ENCODE assay signal across 9 cellular contexts in genomic region chr4:139295317-139296299, GRCh38. TPM values are rescaled to one million over a fixed set of nuclear protein-coding genes. Genes with fewer than 3 reads are reported as not detected.
DNase-seq lines count a peak whose midpoint lies in the region; ATAC-seq, FAIRE-seq and TF ChIP-seq lines count a peak whose summit lies in the region.
"Had no signal": no experiment of that assay in that cellular context is flagged by ENCODE, and none has a peak within 500 bp of the region (broad histone marks: within the 10 kb centered on the region; RNA-seq: fewer than 3 reads in every experiment).

No MANE protein-coding gene starts in this region.

- peak overlapping the region; percentile 95 to 98 for H3K9ac ChIP-seq in kidney (ENCODE audit: low read length in 2 of 2)

- H3K27me3 Mint-ChIP-seq in activated B cell treated with CpG ODN at 0.5 μM for 24 hours: no peaks in the 10 kb centered on the region

- H3K36me3 ChIP-seq in kidney (ENCODE audit: control insufficient read depth in 1 of 2, insufficient read depth in 2 of 2, low read length in 2 of 2): peaks cover 3 to 5% of the 10 kb centered on the region in 2 donors

- peaks cover 0 to 3% of the 10 kb centered on the region in 2 donors for H3K4me1 ChIP-seq in kidney (ENCODE audit: control insufficient read depth in 1 of 2, insufficient read depth in 1 of 2, low read depth in 1 of 2, low read length in 2 of 2)

- TF ChIP-seq CTCF in AG09309 (IDR thresholded peaks at IDR 0.05; ENCODE audit: control insufficient read depth, insufficient read depth, low read depth, low read length, missing control alignments): peak; percentile 97
- TF ChIP-seq CTCF in activated B cell treated with CpG ODN at 0.5 μM for 24 hours (IDR thresholded peaks at IDR 0.05): peak; percentile 90
- peak; percentile 97 for TF ChIP-seq CTCF in kidney (IDR thresholded peaks at IDR 0.05; ENCODE audit: borderline replicate concordance, extremely low read depth, insufficient read depth)

- H3K9me3 Mint-ChIP-seq in activated B cell treated with CpG ODN at 0.5 μM for 24 hours: no peaks in the 10 kb centered on the region

- ATAC-seq in GM18909 (IDR thresholded peaks at IDR 0.05; ENCODE audit: poor library complexity, unreplicated experiment): peak; percentile 94
- ATAC-seq in HG03175 (IDR thresholded peaks at IDR 0.05; ENCODE audit: unreplicated experiment): peak; percentile 94
- ATAC-seq in activated B cell treated with CpG ODN at 0.5 μM for 24 hours (ENCODE audit: low read depth): peak; percentile 93

- POLR2A ChIA-PET in activated B cell treated with CpG ODN at 0.5 μM for 24 hours (lab: Charles Lee): interaction anchor here (0.5 to 2.6 kb wide), 17 partner anchors 9 to 314 kb away, joined by 3 to 24 read pairs (median 5); partner anchors contain the start of genes ELF2 and SETD7

- DNase-seq in AG09309 (ENCODE audit: low read depth): peak; percentile 70
- DNase-seq in NCI-H2227 treated with DMSO at 0.1 percent for 48 hours (lab: John Stamatoyannopoulos, UW): peak; percentile 82
- DNase-seq in activated B cell treated with CpG ODN at 0.5 μM for 24 hours: peak; percentile 98
- DNase-seq in central memory CD4-positive, alpha-beta T cell: peak; percentile 92
- peak; percentile 99 for DNase-seq in kidney
- peak; percentile 91 to 100 for DNase-seq in stimulated activated CD4-positive, alpha-beta T cell treated with anti-CD3 and anti-CD28 coated beads, Interleukin-15, amount 100 ng/mL, for 1 hour (ENCODE audit: low read depth in 1 of 2, low spot score in 1 of 2)

- H3K4me1 Mint-ChIP-seq in activated B cell treated with CpG ODN at 0.5 μM for 24 hours: peaks cover 17% of the 10 kb centered on the region

- H3K4me3 Mint-ChIP-seq in activated B cell treated with CpG ODN at 0.5 μM for 24 hours: peak overlapping the region; percentile 97

- H3K4me3 ChIP-seq in AG09309 (ENCODE audit: control insufficient read depth, low read depth, low read length) (peak overlapping the region; percentile 63), kidney (ENCODE audit: low read length in 2 of 2) (peak overlapping the region; percentile 83 to 94)

- FAIRE-seq in kidney (lab: Jason Lieb, UNC): no peak

- H3K9me3 ChIP-seq in kidney (ENCODE audit: control insufficient read depth in 1 of 2, low read length in 2 of 2): no peaks in the 10 kb centered on the region

- intact Hi-C loops in activated B cell treated with CpG ODN at 0.5 μM for 24 hours (cut with micrococcal nuclease) (loop anchor here (1.0 kb wide), 7 partner anchors 16 to 265 kb away; no protein-coding TSS in a partner anchor), kidney (cut with DNase I) (loop anchor here (10.0 kb wide), 1 partner anchor 201 kb away; no protein-coding TSS in a partner anchor)

- H3K27ac Mint-ChIP-seq in activated B cell treated with CpG ODN at 0.5 μM for 24 hours: peak overlapping the region; percentile 98

- H3K36me3 Mint-ChIP-seq in activated B cell treated with CpG ODN at 0.5 μM for 24 hours (ENCODE audit: low read depth): peaks cover 32% of the 10 kb centered on the region

- H3K27ac ChIP-seq in kidney (ENCODE audit: low read depth in 2 of 2, low read length in 2 of 2): peak overlapping the region; percentile 64 to 93

- CTCF ChIA-PET in activated B cell treated with CpG ODN at 0.5 μM for 24 hours (lab: Charles Lee): interaction anchor here (0.6 to 3.1 kb wide), 32 partner anchors 10 to 1455 kb away, joined by 3 to 54 read pairs (median 4); partner anchors contain the start of genes ELF2 and MGARP

RNA-seq across cellular contexts. Expression of gene NAA15, which starts 5.7 kb away (rescaled TPM):
- total RNA-seq in activated B cell treated with CpG ODN at 0.5 μM for 24 hours (62.6 and 66.5 TPM in 2 replicates), kidney (38.8 TPM)
- 7.0 TPM for polyA plus RNA-seq in kidney (ENCODE audit: insufficient read depth, low read depth, low replicate concordance)

RNA-seq across cellular contexts. Expression of gene NDUFC1, which starts 6.7 kb away (rescaled TPM):
- total RNA-seq in activated B cell treated with CpG ODN at 0.5 μM for 24 hours (34.3 and 35.9 TPM in 2 replicates), kidney (75.9 TPM)
- polyA plus RNA-seq in kidney (ENCODE audit: insufficient read depth, low read depth, low replicate concordance): 378 TPM

RNA-seq across cellular contexts. Expression of gene MGARP, which starts 15.6 kb away (rescaled TPM):
- total RNA-seq in activated B cell treated with CpG ODN at 0.5 μM for 24 hours (not detected in 2 replicates), kidney (0.25 TPM)
- 4.3 TPM for polyA plus RNA-seq in kidney (ENCODE audit: insufficient read depth, low read depth, low replicate concordance)
- total RNA-seq: T-helper 1 cell treated with Interleukin-12 subunit alpha and Interleukin-12 subunit beta and Interleukin-4 antibody, amounts not matched to agents 30 ng/mL and 1 ng/mL, for 36 hours had no signal

Comparison
In these comparisons a context has a peak if more than half of its experiments do, and no peak if none do; other contexts are left out.
1. Peak in every context shown above with its lines: DNase-seq, ATAC-seq, H3K4me3 ChIP-seq and H3K27ac ChIP-seq.